In genomic region chr3:197749601-197750395, GRCh38 we compare ENCODE assay signal across 8 cellular contexts. TPM values are rescaled to one million over a fixed set of nuclear protein-coding genes. Genes with fewer than 3 reads are reported as not detected.
A peak's percentile ranks its signal among the peaks of the same experiment; 100 is the strongest.
DNase-seq lines count a peak whose midpoint lies in the region; ATAC-seq and TF ChIP-seq lines count a peak whose summit lies in the region.

Gene FYTTD1 (plus strand): TSS chr3:197749883. CDS start chr3:197749972, 89 bp downstream.

- DNase-seq in NCI-H748 treated with DMSO at 0.1 percent for 48 hours (lab: John Stamatoyannopoulos, UW): peak; percentile 57
- DNase-seq in activated CD4-positive, alpha-beta T cell treated with anti-CD3 and anti-CD28 coated beads, Interleukin-2, amount 50 U/mL, for 24 hours (ENCODE audit: low read depth in 1 of 2, low spot score in 1 of 2): peak; percentile 70 to 76
- peak; percentile 90 for DNase-seq in dermis blood vessel endothelial cell
- peak; percentile 86 for DNase-seq in stimulated activated CD4-positive, alpha-beta T cell treated with anti-CD3 and anti-CD28 coated beads, Interleukin-4, amount 100 ng/mL, for 1 hour

- TF ChIP-seq RAD21 in liver (IDR thresholded peaks at IDR 0.05): peak in 1 of 2 donors; percentile 43

- peak within 1 kb of the TSS; percentile 80 to 92 for H3K9ac ChIP-seq in liver (ENCODE audit: low read depth in 1 of 2, low read length in 2 of 2)

- H3K4me3 ChIP-seq in liver (ENCODE audit: low read depth in 1 of 3, low read length in 3 of 3): peak within 1 kb of the TSS; percentile 72 to 92 (median 82)

- peak; percentile 73 for ATAC-seq in GM19351 (IDR thresholded peaks at IDR 0.05; ENCODE audit: unreplicated experiment)
- ATAC-seq in HG03520 (IDR thresholded peaks at IDR 0.05; ENCODE audit: unreplicated experiment): peak; percentile 74

- WGBS in liver: under 1% methylated on average over 104 of the region's 104 CpGs

- TF ChIP-seq CTCF in C4-2B (conservative IDR thresholded peaks at IDR 0.05) (peak; percentile 74), liver (IDR thresholded peaks at IDR 0.05; ENCODE audit: low read depth, low read length, missing input control) (peak; percentile 42)

- H3K9me3 ChIP-seq in liver (ENCODE audit: control insufficient read depth in 4 of 4, low read length in 3 of 4): no peaks in the 10 kb centered on the region

- H3K27ac ChIP-seq in C4-2B: peak within 1 kb of the TSS; percentile 77
- peak within 1 kb of the TSS; percentile 95 to 96 for H3K27ac ChIP-seq in liver (ENCODE audit: low read depth in 1 of 2, low read length in 2 of 2)

- H3K36me3 ChIP-seq in liver (ENCODE audit: control insufficient read depth in 4 of 4, insufficient read depth in 3 of 4, low read depth in 1 of 4, low read length in 3 of 4): no peaks in the 10 kb centered on the region

- peaks cover 1 to 24% (median 11%) of the 10 kb centered on the region in 4 donors for H3K4me1 ChIP-seq in liver (ENCODE audit: control insufficient read depth in 4 of 4, insufficient read depth in 4 of 4, low read length in 3 of 4)

- H3K27me3 ChIP-seq in liver (ENCODE audit: control insufficient read depth in 4 of 4, insufficient read depth in 4 of 4, low read length in 3 of 4): no peaks in the 10 kb centered on the region

TF ChIP-seq in liver, 16 proteins besides CTCF, POLR2A, EP300 and RAD21:
- peak; percentile 10 for TF ChIP-seq SP1 (IDR thresholded peaks at IDR 0.05)
- peak; percentile 24 for TF ChIP-seq YY1 (IDR thresholded peaks at IDR 0.05)
- TF ChIP-seq MAX (IDR thresholded peaks at IDR 0.05): no peak

RNA-seq across cellular contexts. Expression of gene FYTTD1, which starts in this region (rescaled TPM):
- total RNA-seq in dermis blood vessel endothelial cell (73.2 and 110 TPM in 2 replicates), liver (10 to 100 TPM; 19.4 to 22.7 TPM)
- polyA plus RNA-seq in liver: 10 to 100 TPM; 11.5 to 12.5 TPM

Comparison
In these comparisons a context has a peak if more than half of its experiments do, and no peak if none do; other contexts are left out.
1. Peak in every context shown above with its lines: DNase-seq, ATAC-seq, H3K4me3 ChIP-seq and H3K27ac ChIP-seq.